In the genomic region with DNA sequence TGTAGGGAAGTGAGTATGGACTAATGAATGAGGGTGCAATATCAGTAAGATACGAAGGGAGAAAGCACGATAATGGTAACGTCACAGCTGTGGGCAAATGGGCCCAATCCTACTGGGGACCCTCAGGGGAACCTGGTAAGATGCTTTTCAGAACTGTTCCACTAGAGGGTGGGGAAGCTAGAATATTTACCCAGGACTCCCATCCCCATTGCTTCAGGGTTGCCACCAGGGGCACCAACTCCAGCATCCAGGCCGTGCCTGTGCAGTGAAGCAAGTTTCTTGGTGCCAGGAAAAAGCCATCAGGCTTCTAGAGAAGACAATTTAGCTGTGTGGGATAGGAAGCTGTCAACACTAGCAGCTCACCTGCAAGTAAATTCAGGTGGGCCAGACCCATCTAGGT, we compare ENCODE assay signal across 12 cellular contexts.
DNase-seq lines count a peak whose midpoint lies in the region; ATAC-seq, FAIRE-seq and TF ChIP-seq lines count a peak whose summit lies in the region.
"Had no signal": no experiment of that assay in that cellular context is flagged by ENCODE, and none has a peak within 500 bp of the region (broad histone marks: within the 10 kb centered on the region; RNA-seq: fewer than 3 reads in every experiment).

No MANE protein-coding gene starts in this region.

- H3K79me2 ChIP-seq in HepG2 (ENCODE audit: insufficient read depth, low read length): no peaks in the 10 kb centered on the region

- no peak overlapping the region for H3K27ac ChIP-seq in HepG2 (ENCODE audit: extremely low read length, insufficient read depth, low read length)
- no peak overlapping the region for H3K27ac ChIP-seq in right lobe of liver

- H3K4me1 Mint-ChIP-seq in T-helper 2 cell treated with Interferon-gamma antibody and Interleukin-4, amounts not matched to agents 5 μg/mL and 100 μg/mL, for 36 hours (ENCODE audit: low read depth): peaks cover 4% of the 10 kb centered on the region
- H3K4me1 Mint-ChIP-seq: CD4-positive, CD25-positive, alpha-beta regulatory T cell had no signal

- no peak for TF ChIP-seq RAD21 in HepG2 (CRISPR knock-in tag; IDR thresholded peaks at IDR 0.05)

- CTCF ChIA-PET in HepG2 (lab: Yijun Ruan, JAX; ENCODE audit: low intra/inter-chr PET ratio, low total read pairs): no interaction called here

- H3K4me3 ChIP-seq in HepG2 (replicated peaks in 1 of 3; ENCODE audit: insufficient read depth in 1 of 3, low read depth in 2 of 3, low read length in 3 of 3) (no peak overlapping the region), right lobe of liver (no peak overlapping the region)

- H3K9me3 ChIP-seq in HepG2 (ENCODE audit: low read length) (no peaks in the 10 kb centered on the region), right lobe of liver (no peaks in the 10 kb centered on the region)

- H3K27me3 ChIP-seq in HepG2 (ENCODE audit: control insufficient read depth in 1 of 2, insufficient read depth in 2 of 2, low read length in 2 of 2): no peaks in the 10 kb centered on the region
- H3K27me3 ChIP-seq in right lobe of liver: no peaks in the 10 kb centered on the region

- DNase-seq in HepG2 (ENCODE audit: low spot score) (peak; percentile 19), right lobe of liver (no peak), M059J (ENCODE audit: low read depth) (peak; percentile 7), cerebellar cortex (ENCODE audit: low spot score) (peak; percentile 13), urothelium cell line (ENCODE audit: low spot score) (peak; percentile 28), NCI-H2227 treated with DMSO at 0.1 percent for 48 hours (lab: John Stamatoyannopoulos, UW) (no peak), NCI-H226 (no peak)
- DNase-seq in T-helper 2 cell treated with Interferon-gamma antibody and Interleukin-4, amounts not matched to agents 5 μg/mL and 100 μg/mL, for 36 hours (ENCODE audit: low spot score): no peak
- DNase-seq: activated CD4-positive, CD25-positive, alpha-beta regulatory T cell; CD4-positive, CD25-positive, alpha-beta regulatory T cell had no signal

- H3K36me3 ChIP-seq in HepG2 (replicated peaks in 1 of 2; ENCODE audit: control insufficient read depth in 1 of 2, insufficient read depth in 2 of 2, low read length in 2 of 2) (no peaks in the 10 kb centered on the region), right lobe of liver (no peaks in the 10 kb centered on the region)

- no peaks in the 10 kb centered on the region for H3K4me1 ChIP-seq in HepG2 (ENCODE audit: insufficient read depth, low read length)
- H3K4me1 ChIP-seq in right lobe of liver: no peaks in the 10 kb centered on the region

- POLR2A ChIA-PET in HepG2 (lab: Yijun Ruan, JAX): no interaction called here

- no peak overlapping the region for H3K9ac ChIP-seq in HepG2 (ENCODE audit: insufficient read depth, low read depth, low read length)

- TF ChIP-seq EP300 in HepG2 (IDR thresholded peaks at IDR 0.05; ENCODE audit: low read depth in 2 of 2, low read length in 2 of 2) (no peak), HepG2 (CRISPR knock-in tag; IDR thresholded peaks at IDR 0.05; ENCODE audit: borderline replicate concordance) (no peak)

- H2AFZ ChIP-seq in HepG2 (ENCODE audit: low read length): no peak overlapping the region

- intact Hi-C loops in HepG2 (cut with micrococcal nuclease; ENCODE audit: unreplicated experiment) (no loop called here), right lobe of liver (cut with DNase I) (no loop called here)

- H3K4me3 Mint-ChIP-seq in T-helper 2 cell treated with Interferon-gamma antibody and Interleukin-4, amounts not matched to agents 5 μg/mL and 100 μg/mL, for 36 hours: no peak overlapping the region
- H3K4me3 Mint-ChIP-seq: CD4-positive, CD25-positive, alpha-beta regulatory T cell had no signal

- H3K4me2 ChIP-seq in HepG2 (ENCODE audit: low read depth, low read length): no peak overlapping the region

- ATAC-seq in HepG2: peak; percentile 98
- no peak for ATAC-seq in right lobe of liver
- ATAC-seq: left lobe of liver had no signal

- no peaks in the 10 kb centered on the region for H3K27me3 Mint-ChIP-seq in T-helper 2 cell treated with Interferon-gamma antibody and Interleukin-4, amounts not matched to agents 5 μg/mL and 100 μg/mL, for 36 hours (ENCODE audit: low read depth)
- H3K27me3 Mint-ChIP-seq: CD4-positive, CD25-positive, alpha-beta regulatory T cell had no signal

- H3K27ac Mint-ChIP-seq in T-helper 2 cell treated with Interferon-gamma antibody and Interleukin-4, amounts not matched to agents 5 μg/mL and 100 μg/mL, for 36 hours: no peak overlapping the region
- H3K27ac Mint-ChIP-seq: CD4-positive, CD25-positive, alpha-beta regulatory T cell had no signal

- H3K9me3 Mint-ChIP-seq in T-helper 2 cell treated with Interferon-gamma antibody and Interleukin-4, amounts not matched to agents 5 μg/mL and 100 μg/mL, for 36 hours: no peaks in the 10 kb centered on the region

- H3K36me3 Mint-ChIP-seq in T-helper 2 cell treated with Interferon-gamma antibody and Interleukin-4, amounts not matched to agents 5 μg/mL and 100 μg/mL, for 36 hours (ENCODE audit: low read depth): no peaks in the 10 kb centered on the region
- H3K36me3 Mint-ChIP-seq: CD4-positive, CD25-positive, alpha-beta regulatory T cell had no signal

- in situ Hi-C loops in HepG2 (cut with HindIII; ENCODE audit: extremely low pct_ligation_motif_present, low pct_unique_long_range_greater_than_20kb): no loop called here

- WGBS in HepG2 (ENCODE audit: low lambda C conversion rate): 33% methylated on average over 4 of the region's 4 CpGs
- WGBS in right lobe of liver (ENCODE audit: insufficient coverage, low coverage, low lambda C conversion rate, missing lambda C conversion rate): 40% methylated on average over 1 of the region's 4 CpGs

- FAIRE-seq in HepG2 (lab: Jason Lieb, UNC) (no peak), urothelium cell line (lab: Jason Lieb, UNC) (no peak)
- FAIRE-seq: HTR-8/SVneo had no signal

- no peaks in the 10 kb centered on the region for H4K20me1 ChIP-seq in HepG2 (ENCODE audit: insufficient read depth, low read length)

- TF ChIP-seq CTCF in HepG2 (CRISPR knock-in tag; IDR thresholded peaks at IDR 0.05) (no peak), right lobe of liver (IDR thresholded peaks at IDR 0.05) (no peak)

- TF ChIP-seq POLR2A in HepG2 (IDR thresholded peaks at IDR 0.05; ENCODE audit: insufficient read depth in 1 of 2, low read depth in 2 of 2, low read length in 2 of 2): no peak
- TF ChIP-seq POLR2A in right lobe of liver (IDR thresholded peaks at IDR 0.05): no peak

- no TSS peak for BruUV-seq in HepG2 (replicated peaks; lab: Mats Ljungman, UMichigan)

TF ChIP-seq in HepG2, 621 proteins besides CTCF, POLR2A, EP300 and RAD21:
- TF ChIP-seq ZNF777 (CRISPR knock-in tag; IDR thresholded peaks at IDR 0.05): no peak
- TF ChIP-seq STAG1 (CRISPR knock-in tag; IDR thresholded peaks at IDR 0.05): peak; percentile 27; the same call in 1 of the 2 replicates
- no peak for TF ChIP-seq ZNF10 (CRISPR knock-in tag; IDR thresholded peaks at IDR 0.05; ENCODE audit: borderline replicate concordance, low read depth)
- TF ChIP-seq SRSF1 (optimal IDR thresholded peaks at IDR 0.05; ENCODE audit: low read depth, low read length): no peak
- TF ChIP-seq SOX5 (CRISPR knock-in tag; IDR thresholded peaks at IDR 0.05; ENCODE audit: borderline replicate concordance): no peak
- TF ChIP-seq ZSCAN25 (CRISPR knock-in tag; IDR thresholded peaks at IDR 0.05): no peak
- TF ChIP-seq NBN (conservative IDR thresholded peaks at IDR 0.05): no peak
- TF ChIP-seq ZNF496 (CRISPR knock-in tag; IDR thresholded peaks at IDR 0.05; ENCODE audit: insufficient replicate concordance): no peak
- no peak for TF ChIP-seq ZNF747 (CRISPR knock-in tag; IDR thresholded peaks at IDR 0.05; ENCODE audit: borderline replicate concordance)
- TF ChIP-seq ZNF674 (CRISPR knock-in tag; IDR thresholded peaks at IDR 0.05; ENCODE audit: low read depth): no peak
- TF ChIP-seq, protein P1, sequence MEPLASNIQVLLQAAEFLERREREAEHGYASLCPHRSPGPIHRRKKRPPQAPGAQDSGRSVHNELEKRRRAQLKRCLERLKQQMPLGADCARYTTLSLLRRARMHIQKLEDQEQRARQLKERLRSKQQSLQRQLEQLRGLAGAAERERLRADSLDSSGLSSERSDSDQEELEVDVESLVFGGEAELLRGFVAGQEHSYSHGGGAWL (CRISPR knock-in tag; IDR thresholded peaks at IDR 0.05): no peak
- TF ChIP-seq PLRG1 (conservative IDR thresholded peaks at IDR 0.05): no peak
- peak; percentile 49 for TF ChIP-seq XRCC5 (optimal IDR thresholded peaks at IDR 0.05; ENCODE audit: low read length)
TF ChIP-seq in HepG2: peak in this region for 2.

Comparison
In these comparisons a context has a peak if more than half of its experiments do, and no peak if none do; other contexts are left out.
1. DNase-seq: peak in HepG2 (single experiment), M059J (single experiment), cerebellar cortex (single experiment) and urothelium cell line (single experiment); none in right lobe of liver (0 of 3), NCI-H2227 treated with DMSO at 0.1 percent for 48 hours (single experiment), NCI-H226 (single experiment) and T-helper 2 cell treated with Interferon-gamma antibody and Interleukin-4, amounts not matched to agents 5 μg/mL and 100 μg/mL, for 36 hours (single experiment).